ENCODE assay signal across 17 cellular contexts in the genomic region with DNA sequence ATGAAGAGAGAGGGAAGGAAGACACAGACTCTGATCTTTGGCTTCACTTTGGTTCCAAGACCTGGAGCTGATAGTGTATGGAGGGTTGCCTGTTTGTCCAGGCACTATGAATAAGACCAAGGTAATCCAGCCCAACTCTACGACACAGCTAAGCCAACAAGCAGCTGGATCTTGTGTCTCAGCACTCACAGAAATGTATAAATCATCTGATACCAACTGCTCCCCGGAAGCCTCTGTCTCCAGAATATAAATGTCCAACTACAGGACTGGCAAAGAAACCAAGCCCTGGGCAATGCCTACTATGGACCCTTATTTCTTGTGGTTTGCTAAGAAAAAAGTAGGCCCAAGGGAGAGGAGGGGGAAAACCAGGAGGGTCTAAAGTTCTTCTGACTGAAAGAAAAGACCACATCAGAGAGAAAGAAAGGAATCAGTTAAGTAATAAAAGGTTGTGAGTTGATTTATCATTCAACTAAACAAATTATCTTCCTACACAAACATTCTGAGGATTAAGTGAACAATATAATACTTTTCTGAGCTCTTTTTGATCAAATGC.
"Had no signal": no experiment of that assay in that cellular context is flagged by ENCODE, and none has a peak within 500 bp of the region (broad histone marks: within the 10 kb centered on the region; RNA-seq: fewer than 3 reads in every experiment).

No MANE protein-coding gene starts in this region.

- H2AFZ ChIP-seq: parathyroid adenoma had no signal

- H3K4me1 Mint-ChIP-seq: activated CD8-positive, alpha-beta memory T cell treated with anti-CD3 and anti-CD28 coated beads, Interleukin-2, amount 10 ng/mL, durations not matched to agents 7 days and 5 days had no signal

- H3K4me3 Mint-ChIP-seq: activated CD4-positive, alpha-beta memory T cell treated with anti-CD3 and anti-CD28 coated beads for 36 hours; activated CD8-positive, alpha-beta memory T cell treated with anti-CD3 and anti-CD28 coated beads, Interleukin-2, amount 10 ng/mL, durations not matched to agents 7 days and 5 days; natural killer cell had no signal

- H3K79me2 ChIP-seq: parathyroid adenoma had no signal

- DNase-seq: activated CD4-positive, alpha-beta memory T cell treated with anti-CD3 and anti-CD28 coated beads for 36 hours; activated CD4-positive, alpha-beta T cell treated with anti-CD3 and anti-CD28 coated beads for 4 hours; activated CD8-positive, alpha-beta memory T cell treated with anti-CD3 and anti-CD28 coated beads, Interleukin-2, amount 10 ng/mL, durations not matched to agents 7 days and 5 days; erythroblast; foreskin melanocyte; kidney; left lung; natural killer cell; stimulated activated CD4-positive, alpha-beta T cell treated with anti-CD3 and anti-CD28 coated beads, Interleukin-4, amount 100 ng/mL, for 4 hours; stimulated activated naive CD4-positive, alpha-beta T cell; upper lobe of right lung had no signal

- H3K4me1 ChIP-seq: breast epithelium, parathyroid adenoma had no signal

- H3K4me3 ChIP-seq: ascending aorta, breast epithelium, coronary artery, left lung, upper lobe of right lung had no signal

- H3K27me3 Mint-ChIP-seq: activated CD4-positive, alpha-beta memory T cell treated with anti-CD3 and anti-CD28 coated beads for 36 hours; activated CD8-positive, alpha-beta memory T cell treated with anti-CD3 and anti-CD28 coated beads, Interleukin-2, amount 10 ng/mL, durations not matched to agents 7 days and 5 days had no signal

- H3K9me3 Mint-ChIP-seq: activated CD4-positive, alpha-beta memory T cell treated with anti-CD3 and anti-CD28 coated beads for 36 hours; natural killer cell had no signal

- H3K9ac ChIP-seq: parathyroid adenoma had no signal

- H3K27ac Mint-ChIP-seq: activated CD8-positive, alpha-beta memory T cell treated with anti-CD3 and anti-CD28 coated beads, Interleukin-2, amount 10 ng/mL, durations not matched to agents 7 days and 5 days had no signal

- H3K9me3 ChIP-seq: ascending aorta, breast epithelium, left lung, neutrophil, upper lobe of right lung had no signal

- H3K36me3 ChIP-seq: ascending aorta, breast epithelium, left lung, neutrophil, upper lobe of right lung had no signal

- H3K36me3 Mint-ChIP-seq: activated CD4-positive, alpha-beta memory T cell treated with anti-CD3 and anti-CD28 coated beads for 36 hours; activated CD8-positive, alpha-beta memory T cell treated with anti-CD3 and anti-CD28 coated beads, Interleukin-2, amount 10 ng/mL, durations not matched to agents 7 days and 5 days; natural killer cell had no signal

- ATAC-seq: activated CD8-positive, alpha-beta memory T cell treated with anti-CD3 and anti-CD28 coated beads, Interleukin-2, amount 10 ng/mL, durations not matched to agents 7 days and 5 days; left lung; natural killer cell; sciatic nerve; upper lobe of right lung had no signal

- H3K27me3 ChIP-seq: ascending aorta, breast epithelium, neutrophil, upper lobe of right lung had no signal
